ENCODE assay signal across 8 cellular contexts in the genomic region with DNA sequence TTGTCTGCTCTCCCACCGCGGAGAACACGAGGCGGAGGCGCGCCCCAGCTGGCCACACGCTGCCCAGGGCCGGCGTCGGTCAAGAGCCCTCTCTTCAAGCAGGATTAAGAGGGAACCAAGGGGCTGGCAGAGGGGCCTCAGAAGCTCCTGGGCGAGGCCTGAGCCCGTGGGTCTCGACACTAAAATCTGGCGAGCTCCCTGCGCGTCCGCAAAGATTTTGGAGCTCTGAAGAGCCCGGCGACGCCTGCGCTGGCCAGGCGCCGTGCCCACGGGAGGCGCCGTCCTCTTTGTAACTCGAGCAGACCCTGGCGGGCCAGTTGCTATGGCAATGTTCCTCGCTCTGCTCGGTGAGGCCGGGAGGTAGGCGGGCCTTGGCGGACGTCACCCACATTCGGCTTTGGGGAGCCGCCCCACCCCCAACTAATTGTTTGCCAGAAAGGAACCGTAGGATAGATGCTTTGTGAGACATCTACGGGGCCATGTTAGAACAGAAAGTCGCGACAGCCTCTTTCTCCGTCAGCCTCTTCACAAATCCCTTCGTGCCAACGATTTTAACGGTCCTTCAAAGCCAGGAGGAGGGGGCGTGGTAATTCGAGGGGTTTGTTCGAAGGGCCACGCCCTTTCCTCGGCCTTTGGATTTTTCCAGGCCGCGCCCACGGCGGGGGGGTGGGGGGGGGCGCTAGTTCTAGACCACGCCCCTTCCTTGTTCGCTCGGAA. TPM values are rescaled to one million over a fixed set of nuclear protein-coding genes. Genes with fewer than 3 reads are reported as not detected.
DNase-seq lines count a peak whose midpoint lies in the region; ATAC-seq and TF ChIP-seq lines count a peak whose summit lies in the region.

No MANE protein-coding gene starts in this region.

- no peaks in the 10 kb centered on the region for H3K9me3 ChIP-seq in colonic mucosa

- peak overlapping the region; percentile 78 for H3K4me3 ChIP-seq in colonic mucosa

- H3K4me1 ChIP-seq in colonic mucosa, result peaks cover 12% of the 10 kb centered on the region

- peak overlapping the region; percentile 84 to 93 for H3K9ac ChIP-seq in colonic mucosa (ENCODE audit: low read depth in 2 of 2, low read length in 2 of 2)

- no peaks in the 10 kb centered on the region for H3K36me3 ChIP-seq in colonic mucosa

- DNase-seq in Ammon's horn (ENCODE audit: low spot score) (peak; percentile 96), NCI-H510A (lab: John Stamatoyannopoulos, UW) (peak; percentile 86), colonic mucosa (peak; percentile 90), left kidney (ENCODE audit: low read depth, low spot score) (peak; percentile 99)
- peak; percentile 89 for DNase-seq in activated CD4-positive, alpha-beta T cell treated with anti-CD3 and anti-CD28 coated beads for 48 hours
- peak; percentile 85 for DNase-seq in stimulated activated CD4-positive, alpha-beta T cell treated with anti-CD3 and anti-CD28 coated beads, Interleukin-1b, Interleukin-23, amount 100 ng/mL, for 48 hours

- no peaks in the 10 kb centered on the region for H3K27me3 ChIP-seq in colonic mucosa

- TF ChIP-seq POLR2A in GM19099 (IDR thresholded peaks at IDR 0.05; ENCODE audit: extremely low read depth, insufficient read length, low read depth), result peak; percentile 55

- TF ChIP-seq CTCF in colonic mucosa (IDR thresholded peaks at IDR 0.05), result no peak

- peak; percentile 60 for ATAC-seq in HG03378 (IDR thresholded peaks at IDR 0.05; ENCODE audit: unreplicated experiment)

- H3K27ac ChIP-seq in colonic mucosa, result peak overlapping the region; percentile 99

- intact Hi-C loops in colonic mucosa (cut with DNase I), result no loop called here

RNA-seq across cellular contexts. Expression of a gene that starts 0.7 kb away (rescaled TPM):
- 10 to 100 TPM; 64.0 to 84.0 TPM for total RNA-seq in colonic mucosa

RNA-seq across cellular contexts. Expression of a gene that starts 7.3 kb away (rescaled TPM):
- 10 to 100 TPM in 1 of 2 donors, 1 to 10 TPM in 1; 7.0 to 20.8 TPM for total RNA-seq in colonic mucosa

Comparison
In these comparisons a context has a peak if more than half of its experiments do, and no peak if none do; other contexts are left out.
1. Peak in every context shown above with its lines: DNase-seq, ATAC-seq, H3K4me3 ChIP-seq and H3K27ac ChIP-seq.